1 cellular context compared by ENCODE assay signal in the genomic region with DNA sequence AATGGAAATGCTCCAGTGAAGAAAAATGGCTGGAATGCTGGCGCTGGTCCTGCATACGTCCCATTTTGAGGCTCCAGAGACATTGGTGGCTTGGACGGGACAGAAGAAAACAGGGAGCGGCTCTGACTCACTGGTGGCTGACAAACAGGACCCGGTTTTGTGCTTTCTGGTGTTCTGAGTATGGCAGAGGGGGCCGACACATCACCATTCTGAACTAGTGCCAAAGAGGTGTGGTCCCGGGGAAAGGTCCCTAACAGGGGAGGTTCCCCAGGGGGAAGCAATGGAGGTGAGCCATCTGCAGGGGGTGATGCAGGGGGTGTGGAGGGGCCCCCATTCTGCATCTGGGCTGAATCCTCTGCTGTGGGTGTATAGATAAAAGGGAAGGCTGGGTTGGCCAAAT.
TF ChIP-seq lines count a peak whose summit lies in the region.

No MANE protein-coding gene starts in this region.

TF ChIP-seq in Ishikawa, 13 proteins besides CTCF, POLR2A, EP300 and RAD21 (continued from another document):
- TF ChIP-seq NFIC (IDR thresholded peaks at IDR 0.05), result 0 out of 2 replicates have a peak, but pooled peaks have one; percentile 33
